In the genomic region with DNA sequence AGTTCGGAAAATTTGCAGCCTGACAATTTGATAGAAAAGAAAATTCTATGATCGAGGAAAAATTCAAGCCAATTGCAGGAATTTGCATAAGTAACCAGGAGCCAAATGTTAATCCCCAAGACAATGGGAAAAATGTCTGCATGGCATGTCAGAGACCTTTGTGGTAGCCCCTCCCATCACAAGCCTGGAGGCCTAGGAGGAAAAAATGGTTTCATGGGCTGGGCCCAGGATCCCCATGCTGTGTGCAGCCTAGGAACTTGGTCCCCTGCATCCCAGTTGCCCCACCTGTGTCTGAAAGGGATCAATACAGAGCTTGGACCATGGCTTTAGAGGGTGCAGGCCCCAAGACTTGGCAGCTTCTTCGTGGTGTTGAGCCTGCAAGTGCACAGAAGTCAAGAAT, we compare ENCODE assay signal across 31 cellular contexts.
"Had no signal": no experiment of that assay in that cellular context is flagged by ENCODE, and none has a peak within 500 bp of the region (broad histone marks: within the 10 kb centered on the region; RNA-seq: fewer than 3 reads in every experiment).

No MANE protein-coding gene starts in this region.

- ATAC-seq: naive thymus-derived CD8-positive, alpha-beta T cell; natural killer cell treated with Interleukin-12 subunit alpha and Interleukin-12 subunit beta and Interleukin-15 and Interleukin-18, amount 100 ng/mL, for 72 hours; psoas muscle; right cardiac atrium; right lobe of liver; stimulated activated memory B cell treated with anti-CD40 and anti-IgM and Interleukin-4, amounts not matched to agents 10 μg/mL and 1 μg/mL and 100 μg/mL, for 72 hours; stimulated activated naive CD8-positive, alpha-beta T cell treated with anti-CD3 and anti-CD28 coated beads, Interleukin-15, amount 100 ng/mL, for 72 hours; stimulated activated naive CD8-positive, alpha-beta T cell treated with anti-CD3 and anti-CD28 coated beads, Interleukin-15, Interleukin-2, amounts not matched to agents 100 U/mL and 50 U/mL, for 24 hours; upper lobe of right lung had no signal

- H3K4me3 Mint-ChIP-seq: naive thymus-derived CD8-positive, alpha-beta T cell; natural killer cell treated with Interleukin-12 subunit alpha and Interleukin-12 subunit beta and Interleukin-15 and Interleukin-18, amount 100 ng/mL, for 72 hours; nephron progenitor cell; neural crest cell; stimulated activated memory B cell treated with anti-CD40 and anti-IgM and Interleukin-4, amounts not matched to agents 10 μg/mL and 1 μg/mL and 100 μg/mL, for 72 hours; stimulated activated naive CD8-positive, alpha-beta T cell treated with anti-CD3 and anti-CD28 coated beads, Interleukin-15, amount 100 ng/mL, for 72 hours; type B pancreatic cell had no signal

- H3K27me3 Mint-ChIP-seq: naive thymus-derived CD8-positive, alpha-beta T cell; natural killer cell treated with Interleukin-12 subunit alpha and Interleukin-12 subunit beta and Interleukin-15 and Interleukin-18, amount 100 ng/mL, for 72 hours; progenitor cell of endocrine pancreas; stimulated activated memory B cell treated with anti-CD40 and anti-IgM and Interleukin-4, amounts not matched to agents 10 μg/mL and 1 μg/mL and 100 μg/mL, for 72 hours; stimulated activated naive CD8-positive, alpha-beta T cell treated with anti-CD3 and anti-CD28 coated beads, Interleukin-15, amount 100 ng/mL, for 72 hours; type B pancreatic cell had no signal

- H3K36me3 Mint-ChIP-seq: stimulated activated memory B cell treated with anti-CD40 and anti-IgM and Interleukin-4, amounts not matched to agents 10 μg/mL and 1 μg/mL and 100 μg/mL, for 72 hours; type B pancreatic cell had no signal

- H3K4me3 ChIP-seq: ovary, psoas muscle, right lobe of liver, sigmoid colon, suprapubic skin, testis, tibial artery, transverse colon, upper lobe of right lung, uterus had no signal

- FAIRE-seq: small intestine had no signal

- H3K36me3 ChIP-seq: neutrophil, ovary, right lobe of liver, sigmoid colon, suprapubic skin, tibial artery, transverse colon, upper lobe of right lung, uterus had no signal

- H3K4me1 Mint-ChIP-seq: naive thymus-derived CD8-positive, alpha-beta T cell; nephron progenitor cell; neural crest cell; stimulated activated memory B cell treated with anti-CD40 and anti-IgM and Interleukin-4, amounts not matched to agents 10 μg/mL and 1 μg/mL and 100 μg/mL, for 72 hours; stimulated activated naive CD8-positive, alpha-beta T cell treated with anti-CD3 and anti-CD28 coated beads, Interleukin-15, amount 100 ng/mL, for 72 hours had no signal

- H3K27me3 ChIP-seq: neutrophil, ovary, right lobe of liver, sigmoid colon, suprapubic skin, testis, tibial artery, transverse colon, upper lobe of right lung, uterus had no signal

- H3K27ac ChIP-seq: neutrophil, ovary, parathyroid adenoma, psoas muscle, right lobe of liver, sigmoid colon, suprapubic skin, testis, tibial artery, transverse colon, upper lobe of right lung, uterus had no signal

- H3K4me1 ChIP-seq: parathyroid adenoma, psoas muscle, right lobe of liver, sigmoid colon, suprapubic skin, testis, tibial artery, transverse colon, upper lobe of right lung, uterus had no signal

- DNase-seq: naive thymus-derived CD8-positive, alpha-beta T cell; nephron progenitor cell; nucleus accumbens; ovary; psoas muscle; right lobe of liver; sigmoid colon; small intestine; stimulated activated CD4-positive, alpha-beta T cell treated with anti-CD3 and anti-CD28 coated beads, Interleukin-12 subunit alpha, Interleukin-12 subunit beta, amount 100 ng/mL, for 4 hours; stimulated activated CD4-positive, alpha-beta T cell treated with anti-CD3 and anti-CD28 coated beads, Interleukin-1b, Interleukin-23, amount 100 ng/mL, for 48 hours; stimulated activated CD4-positive, alpha-beta T cell treated with anti-CD3 and anti-CD28 coated beads, Interleukin-4, amount 100 ng/mL, for 1 hour; stimulated activated CD4-positive, alpha-beta T cell treated with anti-CD3 and anti-CD28 coated beads, Interleukin-4, amount 100 ng/mL, for 4 hours; stimulated activated CD8-positive, alpha-beta memory T cell treated with anti-CD3 and anti-CD28 coated beads, Interleukin-4, amount 100 ng/mL, for 48 hours; stimulated activated naive CD4-positive, alpha-beta T cell; stimulated activated naive CD8-positive, alpha-beta T cell treated with anti-CD3 and anti-CD28 coated beads, Interleukin-15, amount 100 ng/mL, for 72 hours; stimulated activated naive CD8-positive, alpha-beta T cell treated with anti-CD3 and anti-CD28 coated beads, Interleukin-15, Interleukin-2, amounts not matched to agents 100 U/mL and 50 U/mL, for 24 hours; substantia nigra; testis; tibial artery; transverse colon; upper lobe of right lung; uterus had no signal

- H3K27ac Mint-ChIP-seq: naive thymus-derived CD8-positive, alpha-beta T cell; natural killer cell treated with Interleukin-12 subunit alpha and Interleukin-12 subunit beta and Interleukin-15 and Interleukin-18, amount 100 ng/mL, for 72 hours; nephron progenitor cell; progenitor cell of endocrine pancreas; stimulated activated memory B cell treated with anti-CD40 and anti-IgM and Interleukin-4, amounts not matched to agents 10 μg/mL and 1 μg/mL and 100 μg/mL, for 72 hours; stimulated activated naive CD8-positive, alpha-beta T cell treated with anti-CD3 and anti-CD28 coated beads, Interleukin-15, amount 100 ng/mL, for 72 hours; type B pancreatic cell had no signal

- H3K9me3 ChIP-seq: neutrophil, psoas muscle, right lobe of liver, sigmoid colon, suprapubic skin, testis, tibial artery, transverse colon, upper lobe of right lung, uterus had no signal
